Comparison of ENCODE assay signal across 19 cellular contexts in the genomic region with DNA sequence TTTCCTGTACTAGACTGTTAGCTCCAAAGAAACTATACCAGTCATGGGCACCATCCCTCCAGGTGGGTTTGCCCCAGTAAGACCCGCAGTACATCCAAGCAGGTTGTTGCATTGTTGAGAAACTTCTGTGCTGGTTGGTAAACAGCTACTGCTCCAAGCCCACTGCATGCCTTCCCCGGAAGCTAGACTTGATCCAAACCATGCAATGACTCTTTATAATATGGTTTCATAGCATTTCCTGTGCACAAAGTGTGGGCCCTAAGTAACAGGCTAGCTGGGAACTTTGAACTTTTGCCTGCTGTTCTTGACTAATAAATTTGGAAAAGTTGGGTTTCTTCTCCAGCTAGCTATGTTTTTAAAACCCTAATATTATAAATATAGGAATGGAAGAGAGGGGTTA. TPM values are rescaled to one million over a fixed set of nuclear protein-coding genes. Genes with fewer than 3 reads are reported as not detected.
DNase-seq lines count a peak whose midpoint lies in the region; ATAC-seq lines count a peak whose summit lies in the region.
"Had no signal": no experiment of that assay in that cellular context is flagged by ENCODE, and none has a peak within 500 bp of the region (broad histone marks: within the 10 kb centered on the region; RNA-seq: fewer than 3 reads in every experiment).

No MANE protein-coding gene starts in this region.

- ATAC-seq in stimulated activated naive CD8-positive, alpha-beta T cell treated with anti-CD3 and anti-CD28 coated beads, Interleukin-15, amount 100 ng/mL, for 72 hours = no peak
- no peak for ATAC-seq in stimulated activated naive CD8-positive, alpha-beta T cell treated with anti-CD3 and anti-CD28 coated beads, Interleukin-15, Interleukin-2, amounts not matched to agents 100 U/mL and 50 U/mL, for 24 hours
- no peak for ATAC-seq in activated CD8-positive, alpha-beta T cell treated with anti-CD3 and anti-CD28 coated beads, Interleukin-2, amount 10 ng/mL, durations not matched to agents 7 days and 5 days
- no peak for ATAC-seq in GM18873 (IDR thresholded peaks at IDR 0.05; ENCODE audit: low FRiP score, unreplicated experiment)
- no peak for ATAC-seq in GM18502 (IDR thresholded peaks at IDR 0.05; ENCODE audit: poor library complexity, unreplicated experiment)
- ATAC-seq: body of pancreas, heart right ventricle, left cardiac atrium had no signal

- H3K36me3 Mint-ChIP-seq in activated CD8-positive, alpha-beta T cell treated with anti-CD3 and anti-CD28 coated beads, Interleukin-2, amount 10 ng/mL, durations not matched to agents 7 days and 5 days (ENCODE audit: low read depth) = peaks cover 18% of the 10 kb centered on the region
- H3K36me3 Mint-ChIP-seq in immature natural killer cell = peaks cover 0 to 4% (median 4%) of the 10 kb centered on the region in 3 donors

- DNase-seq in stimulated activated naive CD8-positive, alpha-beta T cell treated with anti-CD3 and anti-CD28 coated beads, Interleukin-15, amount 100 ng/mL, for 72 hours = no peak
- no peak for DNase-seq in stimulated activated naive CD8-positive, alpha-beta T cell treated with anti-CD3 and anti-CD28 coated beads, Interleukin-15, Interleukin-2, amounts not matched to agents 100 U/mL and 50 U/mL, for 24 hours
- no peak for DNase-seq in activated CD8-positive, alpha-beta T cell treated with anti-CD3 and anti-CD28 coated beads, Interleukin-2, amount 10 ng/mL, durations not matched to agents 7 days and 5 days
- no peak for DNase-seq in immature natural killer cell
- DNase-seq in inferior parietal cortex (ENCODE audit: extremely low spot score) = no peak
- DNase-seq: body of pancreas; foreskin fibroblast; heart right ventricle; left cardiac atrium; NCI-H1105 treated with DMSO at 0.1 percent for 48 hours; NCI-H82; occipital lobe; OCI-M1; stimulated activated CD8-positive, alpha-beta memory T cell treated with anti-CD3 and anti-CD28 coated beads, Interleukin-4, amount 100 ng/mL, for 48 hours; T1000 had no signal

- CTCF ChIA-PET in activated CD8-positive, alpha-beta T cell treated with anti-CD3 and anti-CD28 coated beads, Interleukin-2, amount 10 ng/mL, durations not matched to agents 7 days and 5 days (lab: Charles Lee) = interaction anchor here (1.7 kb wide), 1 partner anchor 18 kb away, joined by 7 read pairs; no protein-coding TSS in a partner anchor

- H3K9me3 Mint-ChIP-seq in stimulated activated naive CD8-positive, alpha-beta T cell treated with anti-CD3 and anti-CD28 coated beads, Interleukin-15, amount 100 ng/mL, for 72 hours = peaks cover 16 to 20% of the 10 kb centered on the region in 2 donors
- no peaks in the 10 kb centered on the region for H3K9me3 Mint-ChIP-seq in activated CD8-positive, alpha-beta T cell treated with anti-CD3 and anti-CD28 coated beads, Interleukin-2, amount 10 ng/mL, durations not matched to agents 7 days and 5 days (ENCODE audit: insufficient read depth)
- H3K9me3 Mint-ChIP-seq in immature natural killer cell = peaks cover 0 to 1% (median 0%) of the 10 kb centered on the region in 6 donors

- POLR2A ChIA-PET in activated CD8-positive, alpha-beta T cell treated with anti-CD3 and anti-CD28 coated beads, Interleukin-2, amount 10 ng/mL, durations not matched to agents 7 days and 5 days (lab: Charles Lee) = interaction anchor here (1.0 kb wide), 1 partner anchor 19 kb away, joined by 3 read pairs; no protein-coding TSS in a partner anchor

- no peaks in the 10 kb centered on the region for H3K27me3 Mint-ChIP-seq in stimulated activated naive CD8-positive, alpha-beta T cell treated with anti-CD3 and anti-CD28 coated beads, Interleukin-15, amount 100 ng/mL, for 72 hours
- no peaks in the 10 kb centered on the region for H3K27me3 Mint-ChIP-seq in activated CD8-positive, alpha-beta T cell treated with anti-CD3 and anti-CD28 coated beads, Interleukin-2, amount 10 ng/mL, durations not matched to agents 7 days and 5 days (ENCODE audit: low read depth)
- peaks cover 2 to 8% (median 6%) of the 10 kb centered on the region in 3 donors for H3K27me3 Mint-ChIP-seq in immature natural killer cell (ENCODE audit: low read depth in 3 of 3)
- H3K27me3 Mint-ChIP-seq: IgD-negative memory B cell, memory B cell had no signal

- peaks cover 60% of the 10 kb centered on the region for H3K4me1 Mint-ChIP-seq in stimulated activated naive CD8-positive, alpha-beta T cell treated with anti-CD3 and anti-CD28 coated beads, Interleukin-15, amount 100 ng/mL, for 72 hours
- peaks cover 69% of the 10 kb centered on the region for H3K4me1 Mint-ChIP-seq in activated CD8-positive, alpha-beta T cell treated with anti-CD3 and anti-CD28 coated beads, Interleukin-2, amount 10 ng/mL, durations not matched to agents 7 days and 5 days (ENCODE audit: low read depth)
- H3K4me1 Mint-ChIP-seq in immature natural killer cell = peaks cover 90 to 98% of the 10 kb centered on the region in 2 donors

- H3K4me3 Mint-ChIP-seq in stimulated activated naive CD8-positive, alpha-beta T cell treated with anti-CD3 and anti-CD28 coated beads, Interleukin-15, amount 100 ng/mL, for 72 hours = peak overlapping the region; percentile 17 to 65
- peak overlapping the region; percentile 42 for H3K4me3 Mint-ChIP-seq in activated CD8-positive, alpha-beta T cell treated with anti-CD3 and anti-CD28 coated beads, Interleukin-2, amount 10 ng/mL, durations not matched to agents 7 days and 5 days
- H3K4me3 Mint-ChIP-seq in immature natural killer cell = peak overlapping the region; percentile 66 to 83 (median 81)
- H3K4me3 Mint-ChIP-seq: memory B cell had no signal

- H3K27ac Mint-ChIP-seq in stimulated activated naive CD8-positive, alpha-beta T cell treated with anti-CD3 and anti-CD28 coated beads, Interleukin-15, amount 100 ng/mL, for 72 hours = peak overlapping the region; percentile 94 to 96
- H3K27ac Mint-ChIP-seq in activated CD8-positive, alpha-beta T cell treated with anti-CD3 and anti-CD28 coated beads, Interleukin-2, amount 10 ng/mL, durations not matched to agents 7 days and 5 days = peak overlapping the region; percentile 82
- peak overlapping the region; percentile 91 to 97 (median 94) for H3K27ac Mint-ChIP-seq in immature natural killer cell
- H3K27ac Mint-ChIP-seq: memory B cell had no signal

RNA-seq across cellular contexts. Expression of gene GFOD1, which starts 51.9 kb away (rescaled TPM):
- total RNA-seq in activated CD8-positive, alpha-beta T cell treated with anti-CD3 and anti-CD28 coated beads, Interleukin-2, amount 10 ng/mL, durations not matched to agents 7 days and 5 days = 1 to 10 TPM; 8.0 to 8.7 TPM
- polyA plus RNA-seq in immature natural killer cell = 10 to 100 TPM; 22.5 to 68.8 (median 49.3) TPM
